24 cellular contexts compared by ENCODE assay signal in genomic region chr9:22893196-22893843, GRCh38.
"Had no signal": no experiment of that assay in that cellular context is flagged by ENCODE, and none has a peak within 500 bp of the region (broad histone marks: within the 10 kb centered on the region; RNA-seq: fewer than 3 reads in every experiment).

No MANE protein-coding gene starts in this region.

- H3K4me3 ChIP-seq: neural progenitor cell, ovary, psoas muscle, right lobe of liver, sigmoid colon, stomach, thoracic aorta, thyroid gland, tibial nerve, upper lobe of right lung, uterus had no signal

- FAIRE-seq: small intestine had no signal

- H3K36me3 ChIP-seq: neural progenitor cell, ovary, right lobe of liver, sigmoid colon, stomach, thoracic aorta, thyroid gland, tibial nerve, upper lobe of right lung, uterus had no signal

- DNase-seq: natural killer cell; occipital lobe; ovary; posterior cingulate gyrus; psoas muscle; right cardiac atrium; right lobe of liver; sigmoid colon; small intestine; stimulated activated CD4-positive, alpha-beta T cell treated with anti-CD3 and anti-CD28 coated beads, Interleukin-15, amount 100 ng/mL, for 24 hours; stimulated activated CD4-positive, alpha-beta T cell treated with anti-CD3 and anti-CD28 coated beads, Interleukin-2, amount 100 ng/mL, for 24 hours; stimulated activated CD4-positive, alpha-beta T cell treated with anti-CD3 and anti-CD28 coated beads, Interleukin-2, amount 100 ng/mL, for 48 hours; stimulated activated CD4-positive, alpha-beta T cell treated with anti-CD3 and anti-CD28 coated beads, Interleukin-4, amount 100 ng/mL, for 24 hours; stimulated activated naive B cell treated with anti-CD40 and anti-IgM and Interleukin-4, amounts not matched to agents 10 μg/mL and 1 μg/mL and 100 μg/mL, for 72 hours; stimulated activated naive CD4-positive, alpha-beta T cell treated with Interleukin-2 at 50 U/mL for 16 hours; stomach; thyroid gland; upper lobe of right lung; uterus had no signal

- H3K4me1 ChIP-seq: neural progenitor cell, parathyroid adenoma, psoas muscle, right lobe of liver, sigmoid colon, stomach, thyroid gland, tibial nerve, upper lobe of right lung, uterus had no signal

- H3K9me3 ChIP-seq: ovary, psoas muscle, right lobe of liver, sigmoid colon, stomach, thoracic aorta, thyroid gland, tibial nerve, upper lobe of right lung, uterus had no signal

- ATAC-seq: natural killer cell; psoas muscle; right cardiac atrium; right lobe of liver; stimulated activated effector memory CD8-positive, alpha-beta T cell treated with anti-CD3 and anti-CD28 coated beads, Interleukin-12 subunit alpha, Interleukin-12 subunit beta, amount 100 ng/mL, for 72 hours; stimulated activated naive B cell treated with anti-CD40 and anti-IgM and Interleukin-4, amounts not matched to agents 10 μg/mL and 1 μg/mL and 100 μg/mL, for 72 hours; upper lobe of right lung had no signal
